Comparison of ENCODE assay signal across 16 cellular contexts in the genomic region with DNA sequence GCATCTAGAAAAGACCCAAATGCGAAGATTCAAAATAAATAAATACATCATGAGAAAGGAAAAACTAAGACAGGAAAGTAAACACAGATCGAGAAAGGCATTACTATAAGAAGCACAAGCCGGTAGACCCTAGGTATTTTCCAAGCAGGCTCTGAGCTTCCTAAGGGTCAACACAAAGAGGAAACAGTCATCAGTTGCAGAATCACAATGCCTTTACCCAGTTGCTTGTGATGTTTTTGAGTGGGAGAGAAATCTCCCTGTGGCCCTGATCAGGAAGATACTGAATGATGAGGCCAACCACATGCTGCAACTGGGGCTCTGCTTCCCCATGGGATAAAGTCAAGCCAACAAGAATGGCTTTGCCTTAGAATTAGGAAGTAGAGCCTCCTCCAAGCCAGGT.
DNase-seq lines count a peak whose midpoint lies in the region; ATAC-seq and TF ChIP-seq lines count a peak whose summit lies in the region.
"Had no signal": no experiment of that assay in that cellular context is flagged by ENCODE, and none has a peak within 500 bp of the region (broad histone marks: within the 10 kb centered on the region; RNA-seq: fewer than 3 reads in every experiment).

No MANE protein-coding gene starts in this region.

- H3K27me3 Mint-ChIP-seq in Calu3 (ENCODE audit: unreplicated experiment): no peaks in the 10 kb centered on the region
- H3K27me3 Mint-ChIP-seq in naive thymus-derived CD8-positive, alpha-beta T cell: no peaks in the 10 kb centered on the region

- H3K4me3 Mint-ChIP-seq in Calu3 (ENCODE audit: low read depth, unreplicated experiment): no peak overlapping the region
- peak overlapping the region in 6 of 10 donors; percentile 39 to 60 (median 47) for H3K4me3 Mint-ChIP-seq in naive thymus-derived CD8-positive, alpha-beta T cell
- H3K4me3 Mint-ChIP-seq: CD14-positive monocyte; memory B cell; stimulated activated memory B cell treated with anti-CD40 and anti-IgM and Interleukin-4, amounts not matched to agents 10 μg/mL and 1 μg/mL and 100 μg/mL, for 72 hours had no signal

- H3K9me3 Mint-ChIP-seq in Calu3 (ENCODE audit: low read depth, unreplicated experiment): no peaks in the 10 kb centered on the region
- no peaks in the 10 kb centered on the region for H3K9me3 Mint-ChIP-seq in naive thymus-derived CD8-positive, alpha-beta T cell
- H3K9me3 Mint-ChIP-seq: CD14-positive monocyte; memory B cell; stimulated activated memory B cell treated with anti-CD40 and anti-IgM and Interleukin-4, amounts not matched to agents 10 μg/mL and 1 μg/mL and 100 μg/mL, for 72 hours had no signal

- TF ChIP-seq CTCF in Calu3 (IDR thresholded peaks at IDR 0.05; ENCODE audit: unreplicated experiment): no peak

- peak overlapping the region; percentile 15 for H3K27ac Mint-ChIP-seq in Calu3 (ENCODE audit: unreplicated experiment)
- peak overlapping the region in 8 of 10 donors; percentile 2 to 86 (median 62) for H3K27ac Mint-ChIP-seq in naive thymus-derived CD8-positive, alpha-beta T cell
- H3K27ac Mint-ChIP-seq: CD14-positive monocyte; memory B cell; stimulated activated memory B cell treated with anti-CD40 and anti-IgM and Interleukin-4, amounts not matched to agents 10 μg/mL and 1 μg/mL and 100 μg/mL, for 72 hours had no signal

- ATAC-seq in naive thymus-derived CD8-positive, alpha-beta T cell: no peak
- ATAC-seq in HG02642 (IDR thresholded peaks at IDR 0.05; ENCODE audit: poor library complexity, unreplicated experiment): no peak
- ATAC-seq in HG02763 (IDR thresholded peaks at IDR 0.05; ENCODE audit: unreplicated experiment): no peak
- ATAC-seq in GM18502 (IDR thresholded peaks at IDR 0.05; ENCODE audit: poor library complexity, unreplicated experiment): no peak
- no peak for ATAC-seq in GM21825 (IDR thresholded peaks at IDR 0.05; ENCODE audit: unreplicated experiment)
- ATAC-seq: stimulated activated memory B cell treated with anti-CD40 and anti-IgM and Interleukin-4, amounts not matched to agents 10 μg/mL and 1 μg/mL and 100 μg/mL, for 72 hours had no signal

- H3K27ac ChIP-seq in angular gyrus (ENCODE audit: low read depth, low read length): peak overlapping the region; percentile 78
- H3K27ac ChIP-seq: HL-60 had no signal

- peaks cover 36% of the 10 kb centered on the region for H3K4me1 Mint-ChIP-seq in Calu3 (ENCODE audit: low read depth, unreplicated experiment)
- H3K4me1 Mint-ChIP-seq in naive thymus-derived CD8-positive, alpha-beta T cell: peaks cover 17 to 27% (median 23%) of the 10 kb centered on the region in 4 donors
- H3K4me1 Mint-ChIP-seq: memory B cell; stimulated activated memory B cell treated with anti-CD40 and anti-IgM and Interleukin-4, amounts not matched to agents 10 μg/mL and 1 μg/mL and 100 μg/mL, for 72 hours had no signal

- DNase-seq in CD1c-positive myeloid dendritic cell (ENCODE audit: extremely low spot score): peak; percentile 49
- DNase-seq in Calu3: no peak
- no peak for DNase-seq in naive thymus-derived CD8-positive, alpha-beta T cell
- DNase-seq: EL, glutamatergic neuron, KG1, NCI-H1436 had no signal

- CTCF ChIA-PET in Calu3 (lab: Charles Lee): no interaction called here

- no TSS peak for BruUV-seq in Calu3 (replicated peaks; lab: Mats Ljungman, UMichigan)

- peaks cover 67% of the 10 kb centered on the region for H3K36me3 Mint-ChIP-seq in Calu3 (ENCODE audit: insufficient read depth, unreplicated experiment)
- H3K36me3 Mint-ChIP-seq in naive thymus-derived CD8-positive, alpha-beta T cell: peaks cover 0 to 2% (median 0%) of the 10 kb centered on the region in 3 donors
- H3K36me3 Mint-ChIP-seq: memory B cell; stimulated activated memory B cell treated with anti-CD40 and anti-IgM and Interleukin-4, amounts not matched to agents 10 μg/mL and 1 μg/mL and 100 μg/mL, for 72 hours had no signal

- intact Hi-C loops in Calu3 (cut with micrococcal nuclease; ENCODE audit: unreplicated experiment): no loop called here

- POLR2A ChIA-PET in naive thymus-derived CD8-positive, alpha-beta T cell (lab: Charles Lee): no interaction called here
